Comparison of ENCODE assay signal across 1 cellular context in the genomic region with DNA sequence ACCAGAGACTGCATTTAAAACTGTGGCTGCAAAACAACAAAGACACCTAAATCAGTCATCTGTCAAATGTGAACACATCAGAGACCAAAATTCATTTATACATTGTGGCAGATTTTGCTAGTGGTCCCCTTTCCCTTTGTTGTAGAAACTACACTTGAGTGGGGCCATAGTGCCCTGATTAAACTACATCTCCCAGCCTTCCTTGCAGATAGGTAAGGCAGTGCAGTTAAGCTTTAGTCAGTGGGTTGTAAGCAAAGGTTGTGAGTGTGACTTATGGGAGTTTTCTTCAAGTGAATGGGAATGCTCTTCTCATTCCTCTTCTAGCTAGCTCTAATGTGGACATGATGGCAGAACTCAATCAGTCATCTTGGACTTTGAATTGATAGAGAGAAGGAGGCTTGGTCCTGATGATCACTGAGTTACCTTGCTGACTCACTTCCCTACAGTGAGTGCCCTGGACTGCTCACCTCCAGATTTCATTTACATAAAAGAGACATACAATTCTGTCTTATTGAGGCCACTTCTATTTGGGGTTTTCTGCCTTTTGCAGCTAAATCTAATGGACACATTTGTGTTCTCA.
TF ChIP-seq lines count a peak whose summit lies in the region.

No MANE protein-coding gene starts in this region.

TF ChIP-seq in GM12878, 131 proteins besides CTCF, POLR2A, EP300 and RAD21:
- TF ChIP-seq RCOR1 (conservative IDR thresholded peaks at IDR 0.05; ENCODE audit: low read depth, low read length) (0 out of 2 replicates have a peak, but pooled peaks have one; percentile 15), NFYA (IDR thresholded peaks at IDR 0.05; ENCODE audit: borderline replicate concordance, low read depth, low read length) (no peak), HCFC1 (IDR thresholded peaks at IDR 0.05; ENCODE audit: low read length) (peak; percentile 71), RUNX3 (IDR thresholded peaks at IDR 0.05; ENCODE audit: low read length) (no peak), SIX5 (IDR thresholded peaks at IDR 0.05; ENCODE audit: low read depth, low read length, severe bottlenecking) (peak; percentile 68), TARDBP (IDR thresholded peaks at IDR 0.05; ENCODE audit: borderline replicate concordance) (peak; percentile 27; the same call in 1 of the 2 replicates)
- TF ChIP-seq, protein P1, sequence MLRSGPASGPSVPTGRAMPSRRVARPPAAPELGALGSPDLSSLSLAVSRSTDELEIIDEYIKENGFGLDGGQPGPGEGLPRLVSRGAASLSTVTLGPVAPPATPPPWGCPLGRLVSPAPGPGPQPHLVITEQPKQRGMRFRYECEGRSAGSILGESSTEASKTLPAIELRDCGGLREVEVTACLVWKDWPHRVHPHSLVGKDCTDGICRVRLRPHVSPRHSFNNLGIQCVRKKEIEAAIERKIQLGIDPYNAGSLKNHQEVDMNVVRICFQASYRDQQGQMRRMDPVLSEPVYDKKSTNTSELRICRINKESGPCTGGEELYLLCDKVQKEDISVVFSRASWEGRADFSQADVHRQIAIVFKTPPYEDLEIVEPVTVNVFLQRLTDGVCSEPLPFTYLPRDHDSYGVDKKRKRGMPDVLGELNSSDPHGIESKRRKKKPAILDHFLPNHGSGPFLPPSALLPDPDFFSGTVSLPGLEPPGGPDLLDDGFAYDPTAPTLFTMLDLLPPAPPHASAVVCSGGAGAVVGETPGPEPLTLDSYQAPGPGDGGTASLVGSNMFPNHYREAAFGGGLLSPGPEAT (IDR thresholded peaks at IDR 0.05; ENCODE audit: low read depth) = no peak
